ENCODE assay signal across 21 cellular contexts in the genomic region with DNA sequence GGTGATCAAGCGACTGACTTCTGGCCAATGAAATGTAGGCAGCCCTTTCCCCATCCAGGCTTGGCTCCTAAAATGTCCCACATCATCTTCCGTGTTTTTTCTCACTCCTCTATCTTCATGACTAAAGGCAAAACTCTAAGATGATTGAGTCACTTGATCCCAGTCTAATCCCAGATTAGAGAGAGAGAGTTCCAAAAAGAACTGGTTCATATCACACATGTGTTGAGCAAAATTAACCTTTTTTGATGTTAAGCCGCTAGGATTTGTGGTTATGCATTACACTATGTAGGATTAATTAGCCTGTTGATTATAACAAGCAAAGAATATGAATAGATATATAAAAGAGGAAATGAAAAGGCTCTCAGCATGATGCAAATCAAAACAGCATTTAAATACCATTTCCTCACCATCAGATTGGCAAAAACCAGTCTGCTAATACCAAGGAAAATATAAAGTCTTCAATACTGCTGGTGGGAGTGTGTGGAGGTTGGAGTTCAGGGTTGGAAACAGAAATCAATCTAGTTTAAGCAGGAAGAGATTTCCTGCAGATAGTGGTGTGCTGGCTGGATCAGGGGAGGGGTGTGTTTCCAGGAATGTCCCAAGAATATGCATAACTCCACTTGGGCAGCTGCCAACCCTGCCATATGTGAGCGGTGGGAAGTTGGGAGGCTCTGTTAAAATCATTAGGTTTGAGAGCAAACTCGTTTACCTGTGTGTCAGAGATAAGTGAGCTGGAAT.
A peak's percentile ranks its signal among the peaks of the same experiment; 100 is the strongest.
DNase-seq lines count a peak whose midpoint lies in the region; ATAC-seq and TF ChIP-seq lines count a peak whose summit lies in the region.
"Had no signal": no experiment of that assay in that cellular context is flagged by ENCODE, and none has a peak within 500 bp of the region (broad histone marks: within the 10 kb centered on the region; RNA-seq: fewer than 3 reads in every experiment).

No MANE protein-coding gene starts in this region.

- H3K36me3 Mint-ChIP-seq in nephron (ENCODE audit: low read depth) = no peaks in the 10 kb centered on the region
- H3K36me3 Mint-ChIP-seq: activated naive CD8-positive, alpha-beta T cell treated with anti-CD3 and anti-CD28 coated beads for 36 hours had no signal

- H3K4me3 Mint-ChIP-seq in nephron = no peak overlapping the region
- H3K4me3 Mint-ChIP-seq: activated naive CD8-positive, alpha-beta T cell treated with anti-CD3 and anti-CD28 coated beads for 36 hours; CD4-positive, alpha-beta T cell; central memory CD8-positive, alpha-beta T cell; naive thymus-derived CD4-positive, alpha-beta T cell; stimulated activated naive CD8-positive, alpha-beta T cell treated with anti-CD3 and anti-CD28 coated beads, Interleukin-15, amount 100 ng/mL, for 72 hours had no signal

- H3K27me3 Mint-ChIP-seq in nephron (ENCODE audit: low read depth) = peaks cover 5% of the 10 kb centered on the region

- peaks cover 22% of the 10 kb centered on the region for H3K4me1 Mint-ChIP-seq in nephron
- H3K4me1 Mint-ChIP-seq: central memory CD8-positive, alpha-beta T cell; naive thymus-derived CD4-positive, alpha-beta T cell; stimulated activated naive CD8-positive, alpha-beta T cell treated with anti-CD3 and anti-CD28 coated beads, Interleukin-15, amount 100 ng/mL, for 72 hours had no signal

- H3K27me3 ChIP-seq in H7 (ENCODE audit: control insufficient read depth, insufficient read depth, low read length) = no peaks in the 10 kb centered on the region
- H3K27me3 ChIP-seq: upper lobe of right lung had no signal

- DNase-seq in NCI-H1105 treated with DMSO at 0.1 percent for 48 hours (lab: John Stamatoyannopoulos, UW) = peak; percentile 5
- no peak for DNase-seq in NCI-H1105 (lab: John Stamatoyannopoulos, UW)
- peak; percentile 14 for DNase-seq in NCI-H69 (lab: John Stamatoyannopoulos, UW)
- DNase-seq in choroid plexus epithelial cell (ENCODE audit: low read depth) = peak; percentile 45
- DNase-seq in NOMO-1 treated with dmso at 0.1 percent for 144 hours (lab: John Stamatoyannopoulos, UW; ENCODE audit: unreplicated experiment) = no peak
- no peak for DNase-seq in H7
- DNase-seq: 8988T; activated CD4-positive, alpha-beta T cell treated with anti-CD3 and anti-CD28 coated beads, Interleukin-2, amount 50 U/mL, for 48 hours; activated naive CD8-positive, alpha-beta T cell treated with anti-CD3 and anti-CD28 coated beads for 36 hours; activated T-cell treated with anti-CD3 and anti-CD28 coated beads, Interleukin-2, amount 50 U/mL, for 48 hours; CD4-positive, alpha-beta T cell; KBM-7; naive thymus-derived CD4-positive, alpha-beta T cell; NCI-H1417 treated with DMSO at 0.1 percent for 48 hours; NCI-H345; stimulated activated naive CD8-positive, alpha-beta T cell treated with anti-CD3 and anti-CD28 coated beads, Interleukin-15, amount 100 ng/mL, for 72 hours; upper lobe of right lung had no signal

- H3K36me3 ChIP-seq in H7 (replicated peaks; ENCODE audit: control insufficient read depth, insufficient read depth, low read length) = no peaks in the 10 kb centered on the region
- H3K36me3 ChIP-seq: upper lobe of right lung had no signal

- H3K9me3 Mint-ChIP-seq in nephron = peaks cover 3% of the 10 kb centered on the region
- H3K9me3 Mint-ChIP-seq: activated naive CD8-positive, alpha-beta T cell treated with anti-CD3 and anti-CD28 coated beads for 36 hours; CD4-positive, alpha-beta T cell; central memory CD8-positive, alpha-beta T cell; stimulated activated naive CD8-positive, alpha-beta T cell treated with anti-CD3 and anti-CD28 coated beads, Interleukin-15, amount 100 ng/mL, for 72 hours had no signal

- peak overlapping the region; percentile 53 to 89 (median 79) for H3K27ac Mint-ChIP-seq in nephron
- H3K27ac Mint-ChIP-seq: activated naive CD8-positive, alpha-beta T cell treated with anti-CD3 and anti-CD28 coated beads for 36 hours; CD4-positive, alpha-beta T cell; naive thymus-derived CD4-positive, alpha-beta T cell; progenitor cell of endocrine pancreas; stimulated activated naive CD8-positive, alpha-beta T cell treated with anti-CD3 and anti-CD28 coated beads, Interleukin-15, amount 100 ng/mL, for 72 hours had no signal

- H3K4me3 ChIP-seq in choroid plexus epithelial cell (ENCODE audit: low read depth, low read length) = no peak overlapping the region
- H3K4me3 ChIP-seq in H7 (ENCODE audit: insufficient read depth, low read depth, low read length) = no peak overlapping the region
- H3K4me3 ChIP-seq: upper lobe of right lung had no signal

- ATAC-seq in GM18870 (IDR thresholded peaks at IDR 0.05; ENCODE audit: unreplicated experiment) = no peak
- ATAC-seq: naive thymus-derived CD4-positive, alpha-beta T cell; stimulated activated naive CD8-positive, alpha-beta T cell treated with anti-CD3 and anti-CD28 coated beads, Interleukin-15, amount 100 ng/mL, for 72 hours; upper lobe of right lung had no signal

- no peak for TF ChIP-seq CTCF in choroid plexus epithelial cell (conservative IDR thresholded peaks at IDR 0.05; ENCODE audit: low read depth, low read length)
- no peak for TF ChIP-seq CTCF in nephron (IDR thresholded peaks at IDR 0.05; ENCODE audit: unreplicated experiment in 3 of 3)

Comparison
In these comparisons a context has a peak if more than half of its experiments do, and no peak if none do; other contexts are left out.
1. DNase-seq: peak in NCI-H1105 treated with DMSO at 0.1 percent for 48 hours (single experiment), NCI-H69 (single experiment) and choroid plexus epithelial cell (single experiment); none in NCI-H1105 (single experiment), NOMO-1 treated with dmso at 0.1 percent for 144 hours (single experiment) and H7 (single experiment).